ENCODE assay signal across 17 cellular contexts in genomic region chr15:83694538-83694937, GRCh38. TPM values are rescaled to one million over a fixed set of nuclear protein-coding genes. Genes with fewer than 3 reads are reported as not detected.
DNase-seq lines count a peak whose midpoint lies in the region; ATAC-seq and TF ChIP-seq lines count a peak whose summit lies in the region.
"Had no signal": no experiment of that assay in that cellular context is flagged by ENCODE, and none has a peak within 500 bp of the region (broad histone marks: within the 10 kb centered on the region; RNA-seq: fewer than 3 reads in every experiment).

No MANE protein-coding gene starts in this region.

- POLR2A ChIA-PET in PC-3 (lab: Charles Lee; ENCODE audit: unreplicated experiment): interaction anchor here (0.6 kb wide), 1 partner anchor 14 kb away, joined by 3 read pairs; no protein-coding TSS in a partner anchor

- in situ Hi-C loops in transverse colon (cut with MboI; ENCODE audit: low pct_ligation_motif_present in 1 of 4, low pct_unique_long_range_greater_than_20kb in 1 of 4, low sequenced_read_pairs in 3 of 4): no loop called here

- no peak overlapping the region for H3K27ac Mint-ChIP-seq in stimulated activated effector memory CD8-positive, alpha-beta T cell treated with anti-CD3 and anti-CD28 coated beads, Interleukin-12 subunit alpha, Interleukin-12 subunit beta, amount 100 ng/mL, for 72 hours
- H3K27ac Mint-ChIP-seq: activated B cell treated with CpG ODN at 0.5 μM for 24 hours; activated T-helper 2 cell treated with anti-CD3 and anti-CD28 coated beads, Interferon-gamma antibody, Interleukin-2, Interleukin-4, amounts not matched to agents 10 μg/mL and 5 μg/mL and 100 μg/mL, durations not matched to agents 14 hours and 24 hours and 36 hours; T-helper 17 cell had no signal

- H3K4me2 ChIP-seq in PC-3 (ENCODE audit: low read length): peak overlapping the region; percentile 76

- H3K9me3 ChIP-seq in PC-3 (ENCODE audit: low read length) (no peaks in the 10 kb centered on the region), muscle layer of colon (ENCODE audit: low read length) (no peaks in the 10 kb centered on the region), transverse colon (no peaks in the 10 kb centered on the region)

- H3K4me1 Mint-ChIP-seq in stimulated activated effector memory CD8-positive, alpha-beta T cell treated with anti-CD3 and anti-CD28 coated beads, Interleukin-12 subunit alpha, Interleukin-12 subunit beta, amount 100 ng/mL, for 72 hours: no peaks in the 10 kb centered on the region
- H3K4me1 Mint-ChIP-seq: activated B cell treated with CpG ODN at 0.5 μM for 24 hours, neural crest cell, T-helper 17 cell had no signal

- no peaks in the 10 kb centered on the region for H3K36me3 Mint-ChIP-seq in stimulated activated effector memory CD8-positive, alpha-beta T cell treated with anti-CD3 and anti-CD28 coated beads, Interleukin-12 subunit alpha, Interleukin-12 subunit beta, amount 100 ng/mL, for 72 hours

- H3K4me3 ChIP-seq in PC-3 (ENCODE audit: low read length) (peak overlapping the region; percentile 34; the same call in 1 of the 2 replicates), epithelial cell of proximal tubule (ENCODE audit: low read depth, low read length) (peak overlapping the region; percentile 23), muscle layer of colon (ENCODE audit: low read depth in 1 of 2, low read length in 2 of 2) (peak overlapping the region in 1 of 2 donors; percentile 17), transverse colon (no peak overlapping the region)

- no peaks in the 10 kb centered on the region for H3K9me2 ChIP-seq in PC-3 (replicated peaks; ENCODE audit: low read length)

- no peaks in the 10 kb centered on the region for H4K20me1 ChIP-seq in PC-3 (ENCODE audit: low read length)

- no peaks in the 10 kb centered on the region for H3K36me3 ChIP-seq in PC-3 (ENCODE audit: low read depth, low read length)
- H3K36me3 ChIP-seq in muscle layer of colon (ENCODE audit: insufficient read depth, low read length): peaks cover 4% of the 10 kb centered on the region
- H3K36me3 ChIP-seq in transverse colon: no peaks in the 10 kb centered on the region

- TF ChIP-seq POLR2A in transverse colon (IDR thresholded peaks at IDR 0.05): no peak

- H3K4me1 ChIP-seq in PC-3 (ENCODE audit: insufficient read depth, low read length): peaks cover 61% of the 10 kb centered on the region
- peaks cover 85% of the 10 kb centered on the region for H3K4me1 ChIP-seq in muscle layer of colon (ENCODE audit: insufficient read depth, low read length)
- peaks cover 0 to 16% (median 6%) of the 10 kb centered on the region in 4 donors for H3K4me1 ChIP-seq in transverse colon

- H3K27ac ChIP-seq in PC-3 (ENCODE audit: low read length) (peak overlapping the region; percentile 83), muscle layer of colon (ENCODE audit: low read depth, low read length) (peak overlapping the region; percentile 95), transverse colon (peak overlapping the region; percentile 51 to 76 (median 65))

- CTCF ChIA-PET in PC-3 (lab: Charles Lee): no interaction called here

- TF ChIP-seq EP300 in transverse colon (IDR thresholded peaks at IDR 0.05; ENCODE audit: low read depth): no peak

- H3K79me2 ChIP-seq in PC-3 (ENCODE audit: low read length): 0 out of 2 replicates have a peak, but pooled peaks cover 14% of the 10 kb centered on the region

- no peak overlapping the region for H3K4me3 Mint-ChIP-seq in stimulated activated effector memory CD8-positive, alpha-beta T cell treated with anti-CD3 and anti-CD28 coated beads, Interleukin-12 subunit alpha, Interleukin-12 subunit beta, amount 100 ng/mL, for 72 hours
- H3K4me3 Mint-ChIP-seq: activated B cell treated with CpG ODN at 0.5 μM for 24 hours, neural crest cell, T-helper 17 cell had no signal

- peaks cover 4% of the 10 kb centered on the region for H3F3A ChIP-seq in PC-3 (ENCODE audit: low read length, unreplicated experiment)

- BruUV-seq in PC-3 (replicated peaks; lab: Mats Ljungman, UMichigan): no TSS peak

- ATAC-seq in PC-3: no peak
- ATAC-seq in stimulated activated effector memory CD8-positive, alpha-beta T cell treated with anti-CD3 and anti-CD28 coated beads, Interleukin-12 subunit alpha, Interleukin-12 subunit beta, amount 100 ng/mL, for 72 hours: no peak
- ATAC-seq: T-helper 17 cell had no signal

- no peak for TF ChIP-seq CTCF in PC-3 (conservative IDR thresholded peaks at IDR 0.05; ENCODE audit: low read depth, low read length)
- no peak for TF ChIP-seq CTCF in epithelial cell of proximal tubule (conservative IDR thresholded peaks at IDR 0.05; ENCODE audit: low read depth, low read length)
- no peak for TF ChIP-seq CTCF in transverse colon (IDR thresholded peaks at IDR 0.05)

- peak overlapping the region; percentile 65 for H3K9ac ChIP-seq in PC-3 (ENCODE audit: low read length)
- H3K9ac ChIP-seq in muscle layer of colon (ENCODE audit: low read length): no peak overlapping the region

- H3K27me3 ChIP-seq in PC-3 (ENCODE audit: low read length): no peaks in the 10 kb centered on the region
- no peaks in the 10 kb centered on the region for H3K27me3 ChIP-seq in muscle layer of colon (ENCODE audit: control insufficient read depth in 1 of 2, insufficient read depth in 2 of 2, low read length in 2 of 2)
- H3K27me3 ChIP-seq in transverse colon: no peaks in the 10 kb centered on the region

- intact Hi-C loops in PC-3 (cut with micrococcal nuclease): no loop called here
- intact Hi-C loops in transverse colon (cut with DNase I; ENCODE audit: low total_unique reads): no loop called here

- 42 to 55% methylated on average over 4 to 5 of the region's 5 CpGs for WGBS in transverse colon (ENCODE audit: low coverage in 1 of 2), 2 donors

- DNase-seq in PC-3 (no peak), epithelial cell of proximal tubule (ENCODE audit: low read depth) (no peak), transverse colon (no peak), OCI-M2 (lab: John Stamatoyannopoulos, UW; ENCODE audit: unreplicated experiment) (no peak), DMS53 treated with DMSO at 0.1 percent for 48 hours (lab: John Stamatoyannopoulos, UW; ENCODE audit: unreplicated experiment) (no peak)
- DNase-seq in stimulated activated effector memory CD8-positive, alpha-beta T cell treated with anti-CD3 and anti-CD28 coated beads, Interleukin-12 subunit alpha, Interleukin-12 subunit beta, amount 100 ng/mL, for 72 hours (ENCODE audit: low spot score in 2 of 2): no peak
- DNase-seq: activated B cell treated with CpG ODN at 0.5 μM for 24 hours; cerebellar nuclear complex; Karpas-422; NCI-H1105; NCI-H524; SHP77 treated with DMSO at 0.1 percent for 48 hours; stimulated activated CD4-positive, alpha-beta T cell treated with anti-CD3 and anti-CD28 coated beads, Interleukin-2, amount 100 ng/mL, for 24 hours; T-helper 17 cell had no signal

- peak overlapping the region; percentile 38; the same call in 1 of the 2 replicates for H2AFZ ChIP-seq in PC-3 (ENCODE audit: low read length)

- H3K9me3 Mint-ChIP-seq in stimulated activated effector memory CD8-positive, alpha-beta T cell treated with anti-CD3 and anti-CD28 coated beads, Interleukin-12 subunit alpha, Interleukin-12 subunit beta, amount 100 ng/mL, for 72 hours: peaks cover 9% of the 10 kb centered on the region
- H3K9me3 Mint-ChIP-seq: activated B cell treated with CpG ODN at 0.5 μM for 24 hours; activated T-helper 2 cell treated with anti-CD3 and anti-CD28 coated beads, Interferon-gamma antibody, Interleukin-2, Interleukin-4, amounts not matched to agents 10 μg/mL and 5 μg/mL and 100 μg/mL, durations not matched to agents 14 hours and 24 hours and 36 hours; neural crest cell had no signal

RNA-seq across cellular contexts. Expression of gene ADAMTSL3, which starts 40.6 kb away (rescaled TPM):
- total RNA-seq in PC-3 (2014; rRNA removed) (7.9 and 10.9 TPM in 2 replicates), epithelial cell of proximal tubule (0.58 and 0.65 TPM in 2 replicates), transverse colon (1 to 10 TPM; 4.9 to 8.8 (median 6.8) TPM)
- total RNA-seq: activated B cell treated with CpG ODN at 0.5 μM for 24 hours, T-helper 17 cell had no signal

Comparison
In these comparisons a context has a peak if more than half of its experiments do, and no peak if none do; other contexts are left out.
1. H3K4me3 ChIP-seq: peak in PC-3 (single experiment) and epithelial cell of proximal tubule (single experiment); none in transverse colon (0 of 4).
2. Peak in every context shown above with its lines, with median percentiles within 50 percentile points of each other: H3K27ac ChIP-seq.